In the genomic region with DNA sequence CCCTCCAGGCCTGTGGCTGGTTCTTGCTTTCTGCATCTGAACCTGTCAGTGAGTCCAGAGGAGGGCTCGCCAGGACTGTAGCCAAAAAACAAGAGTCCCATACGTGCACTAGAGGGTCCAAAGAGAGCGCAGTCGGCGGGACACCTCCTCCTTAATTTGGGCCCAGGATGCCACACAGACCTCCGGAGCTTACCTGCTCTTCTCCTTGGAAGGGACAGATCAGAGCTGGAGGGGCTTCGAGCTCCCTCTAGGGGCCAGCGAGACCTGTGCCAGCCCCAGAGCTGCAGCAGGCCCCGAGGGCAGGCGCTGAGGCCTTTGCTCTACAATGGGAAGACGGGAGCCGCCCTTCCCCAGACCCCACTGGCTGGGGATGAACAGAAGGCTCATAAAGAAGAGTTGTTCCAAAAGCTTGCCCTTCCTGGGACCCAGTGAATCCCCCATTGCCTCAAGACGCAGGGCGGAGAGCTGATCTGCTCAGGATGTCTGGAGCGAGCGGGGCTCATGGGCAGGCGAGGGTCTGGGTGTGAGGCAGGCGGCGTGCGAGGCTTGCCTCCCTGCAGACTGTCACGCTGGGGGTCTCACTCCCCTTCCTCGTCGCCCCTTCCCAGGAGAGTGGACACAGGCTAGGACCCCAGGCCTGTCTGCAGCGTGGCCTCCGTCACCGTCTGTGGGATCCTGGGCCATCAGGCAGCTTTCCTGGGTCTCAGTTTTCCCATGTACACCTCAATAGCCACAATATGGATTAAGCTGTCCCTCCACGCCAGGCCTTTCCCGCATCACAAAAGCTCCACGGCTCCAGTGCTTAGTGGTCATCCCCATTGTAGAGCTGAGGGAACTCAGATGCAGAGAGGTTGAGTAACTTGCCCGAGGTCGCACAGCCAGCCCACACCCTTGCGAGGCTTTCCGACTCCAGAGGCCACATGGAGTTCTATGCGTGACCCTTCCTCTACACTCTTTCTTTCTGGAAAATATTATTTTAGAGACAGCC, we compare ENCODE assay signal across 8 cellular contexts. TPM values are rescaled to one million over a fixed set of nuclear protein-coding genes. Genes with fewer than 3 reads are reported as not detected.
DNase-seq lines count a peak whose midpoint lies in the region; ATAC-seq and TF ChIP-seq lines count a peak whose summit lies in the region.
"Had no signal": no experiment of that assay in that cellular context is flagged by ENCODE, and none has a peak within 500 bp of the region (broad histone marks: within the 10 kb centered on the region; RNA-seq: fewer than 3 reads in every experiment).

No MANE protein-coding gene starts in this region.

- DNase-seq in GM03348 (ENCODE audit: low spot score) (peak; percentile 49), nephron progenitor cell (peak; percentile 69), prostate gland (ENCODE audit: low spot score) (no peak), SKM-1 treated with dmso at 0.1 percent for 144 hours (lab: John Stamatoyannopoulos, UW; ENCODE audit: unreplicated experiment) (no peak)
- peak; percentile 40 for DNase-seq in activated CD8-positive, alpha-beta T cell treated with anti-CD3 and anti-CD28 coated beads for 36 hours
- DNase-seq: small intestine had no signal

- TF ChIP-seq POLR2A in prostate gland (IDR thresholded peaks at IDR 0.05), result no peak

- H3K4me3 Mint-ChIP-seq in activated CD8-positive, alpha-beta T cell treated with anti-CD3 and anti-CD28 coated beads for 36 hours, result no peak overlapping the region
- no peak overlapping the region for H3K4me3 Mint-ChIP-seq in nephron progenitor cell

- no peaks in the 10 kb centered on the region for H3K9me3 ChIP-seq in prostate gland

- WGBS in prostate gland, result 63% methylated on average over 32 of the region's 34 CpGs

- H3K9me3 Mint-ChIP-seq in activated CD8-positive, alpha-beta T cell treated with anti-CD3 and anti-CD28 coated beads for 36 hours, result peaks cover 6% of the 10 kb centered on the region
- H3K9me3 Mint-ChIP-seq in nephron progenitor cell, result peaks cover 35% of the 10 kb centered on the region

- H3K36me3 ChIP-seq in prostate gland, result no peaks in the 10 kb centered on the region

- TF ChIP-seq CTCF in LNCAP (IDR thresholded peaks at IDR 0.05) (peak; percentile 45), nephron progenitor cell (IDR thresholded peaks at IDR 0.05) (peak; percentile 68), prostate gland (IDR thresholded peaks at IDR 0.05) (no peak)
- peak; percentile 43 for TF ChIP-seq CTCF in activated CD8-positive, alpha-beta T cell treated with anti-CD3 and anti-CD28 coated beads for 36 hours (IDR thresholded peaks at IDR 0.05)

- H3K27ac Mint-ChIP-seq in activated CD8-positive, alpha-beta T cell treated with anti-CD3 and anti-CD28 coated beads for 36 hours, result no peak overlapping the region
- no peak overlapping the region for H3K27ac Mint-ChIP-seq in nephron progenitor cell

- no peak for ATAC-seq in activated CD8-positive, alpha-beta T cell treated with anti-CD3 and anti-CD28 coated beads for 36 hours
- ATAC-seq in HG03442 (IDR thresholded peaks at IDR 0.05; ENCODE audit: unreplicated experiment), result no peak

- no peaks in the 10 kb centered on the region for H3K4me1 ChIP-seq in prostate gland (replicated peaks)

- CTCF ChIA-PET in activated CD8-positive, alpha-beta T cell treated with anti-CD3 and anti-CD28 coated beads for 36 hours (lab: Charles Lee), result interaction anchor here (1.2 to 1.4 kb wide), 3 partner anchors 11 to 25 kb away, joined by 3 to 5 read pairs (median 4); no protein-coding TSS in a partner anchor

- no peaks in the 10 kb centered on the region for H3K36me3 Mint-ChIP-seq in activated CD8-positive, alpha-beta T cell treated with anti-CD3 and anti-CD28 coated beads for 36 hours (ENCODE audit: low read depth)
- peaks cover 26% of the 10 kb centered on the region for H3K36me3 Mint-ChIP-seq in nephron progenitor cell (ENCODE audit: low read depth)

- H3K27me3 Mint-ChIP-seq in activated CD8-positive, alpha-beta T cell treated with anti-CD3 and anti-CD28 coated beads for 36 hours, result peaks cover 13% of the 10 kb centered on the region
- H3K27me3 Mint-ChIP-seq in nephron progenitor cell (ENCODE audit: low read depth, poor library complexity), result peaks cover 20% of the 10 kb centered on the region

- intact Hi-C loops in activated CD8-positive, alpha-beta T cell treated with anti-CD3 and anti-CD28 coated beads for 36 hours (cut with micrococcal nuclease), result no loop called here
- intact Hi-C loops in prostate gland (cut with DNase I), result no loop called here

- H3K4me1 Mint-ChIP-seq in activated CD8-positive, alpha-beta T cell treated with anti-CD3 and anti-CD28 coated beads for 36 hours (ENCODE audit: low read depth), result no peaks in the 10 kb centered on the region
- peaks cover 39% of the 10 kb centered on the region for H3K4me1 Mint-ChIP-seq in nephron progenitor cell

- H3K27ac ChIP-seq in prostate gland, result no peak overlapping the region

- H3K27me3 ChIP-seq in prostate gland (replicated peaks; ENCODE audit: insufficient read depth), result no peaks in the 10 kb centered on the region

- POLR2A ChIA-PET in activated CD8-positive, alpha-beta T cell treated with anti-CD3 and anti-CD28 coated beads for 36 hours (lab: Charles Lee), result interaction anchor here (1.0 kb wide), 1 partner anchor 24 kb away, joined by 3 read pairs; no protein-coding TSS in a partner anchor

- no peak overlapping the region for H3K4me3 ChIP-seq in prostate gland

RNA-seq across cellular contexts. Expression of gene VSTM2B, which starts 46.9 kb away (rescaled TPM):
- total RNA-seq in activated CD8-positive, alpha-beta T cell treated with anti-CD3 and anti-CD28 coated beads for 36 hours, result not detected
- not detected for total RNA-seq in prostate gland

Comparison
In these comparisons a context has a peak if more than half of its experiments do, and no peak if none do; other contexts are left out.
1. DNase-seq: peak in GM03348 (single experiment), activated CD8-positive, alpha-beta T cell treated with anti-CD3 and anti-CD28 coated beads for 36 hours (single experiment) and nephron progenitor cell (single experiment); none in prostate gland (single experiment) and SKM-1 treated with dmso at 0.1 percent for 144 hours (single experiment).
2. CTCF ChIP-seq: peak in LNCAP (single experiment), activated CD8-positive, alpha-beta T cell treated with anti-CD3 and anti-CD28 coated beads for 36 hours (single experiment) and nephron progenitor cell (single experiment); none in prostate gland (0 of 4).